In the genomic region with DNA sequence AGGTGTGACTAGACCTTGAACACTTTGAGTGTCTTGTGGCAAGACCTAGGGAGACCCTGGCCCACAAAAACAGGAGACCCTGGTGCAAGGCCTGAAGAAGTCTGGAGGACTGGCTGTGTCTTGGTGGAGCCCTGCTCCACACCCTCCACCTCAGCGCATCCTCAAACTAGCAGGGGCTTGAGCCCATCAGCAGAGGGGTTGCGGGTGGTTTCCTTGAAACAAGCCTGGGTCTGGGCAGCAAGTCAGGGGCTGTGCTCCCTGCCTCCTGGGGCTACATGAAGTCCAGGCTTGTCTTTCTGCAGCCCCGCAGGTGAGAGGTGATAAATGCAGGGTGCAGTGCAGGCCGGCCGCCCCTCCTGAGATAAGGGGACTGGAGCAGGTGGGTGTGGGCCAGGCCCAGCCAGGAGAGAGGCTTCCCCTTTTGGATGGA, we compare ENCODE assay signal across 14 cellular contexts. TPM values are rescaled to one million over a fixed set of nuclear protein-coding genes. Genes with fewer than 3 reads are reported as not detected.
DNase-seq lines count a peak whose midpoint lies in the region; ATAC-seq, FAIRE-seq and TF ChIP-seq lines count a peak whose summit lies in the region.
"Had no signal": no experiment of that assay in that cellular context is flagged by ENCODE, and none has a peak within 500 bp of the region (broad histone marks: within the 10 kb centered on the region; RNA-seq: fewer than 3 reads in every experiment).

No MANE protein-coding gene starts in this region.

- no peak overlapping the region for H2AFZ ChIP-seq in smooth muscle cell (ENCODE audit: low read depth)

- H3K4me3 Mint-ChIP-seq in activated naive CD8-positive, alpha-beta T cell treated with anti-CD3 and anti-CD28 coated beads for 36 hours: peak overlapping the region; percentile 15

- peaks cover 15% of the 10 kb centered on the region for H3F3A ChIP-seq in smooth muscle cell (ENCODE audit: low read depth)

- peak overlapping the region; percentile 97 for H3K4me2 ChIP-seq in smooth muscle cell
- H3K4me2 ChIP-seq: SK-N-SH had no signal

- peaks cover 0 to 6% of the 10 kb centered on the region in 2 donors for H3K4me1 ChIP-seq in lung (ENCODE audit: control insufficient read depth in 2 of 2, insufficient read depth in 2 of 2, low read length in 2 of 2)
- peaks cover 20% of the 10 kb centered on the region for H3K4me1 ChIP-seq in smooth muscle cell (ENCODE audit: low read depth)

- no peaks in the 10 kb centered on the region for H3K36me3 ChIP-seq in lung (ENCODE audit: control insufficient read depth in 2 of 2, insufficient read depth in 2 of 2, low read length in 2 of 2)
- H3K36me3 ChIP-seq in smooth muscle cell (ENCODE audit: low read depth): no peaks in the 10 kb centered on the region
- H3K36me3 ChIP-seq: neutrophil, transverse colon had no signal

- no peak for ATAC-seq in lung (ENCODE audit: insufficient read depth, low FRiP score)

- no peaks in the 10 kb centered on the region for H3K36me3 Mint-ChIP-seq in activated naive CD8-positive, alpha-beta T cell treated with anti-CD3 and anti-CD28 coated beads for 36 hours

- TF ChIP-seq CTCF in lung (IDR thresholded peaks at IDR 0.05; ENCODE audit: control extremely low read depth, extremely low read depth) (no peak), smooth muscle cell (IDR thresholded peaks at IDR 0.05; ENCODE audit: borderline replicate concordance, insufficient read depth, poor library complexity, severe bottlenecking) (no peak), foreskin fibroblast (IDR thresholded peaks at IDR 0.05; ENCODE audit: low read depth, low read length) (no peak)

- peaks cover 35% of the 10 kb centered on the region for H4K20me1 ChIP-seq in smooth muscle cell (ENCODE audit: low read depth)

- peak; percentile 31 for DNase-seq in ELF-1 (ENCODE audit: low read depth, low spot score)
- DNase-seq in activated naive CD8-positive, alpha-beta T cell treated with anti-CD3 and anti-CD28 coated beads for 36 hours: no peak
- DNase-seq in lung (ENCODE audit: low spot score): no peak
- no peak for DNase-seq in smooth muscle cell (lab: John Stamatoyannopoulos, UW; ENCODE audit: unreplicated experiment)
- DNase-seq in SIG-M5 treated with dmso at 0.1 percent for 504 hours (lab: John Stamatoyannopoulos, UW; ENCODE audit: unreplicated experiment): no peak
- no peak for DNase-seq in H54 (ENCODE audit: insufficient read length, low spot score)
- DNase-seq in foreskin fibroblast: no peak
- no peak for DNase-seq in NK-92 (lab: John Stamatoyannopoulos, UW; ENCODE audit: unreplicated experiment)
- DNase-seq: activated CD4-positive, alpha-beta T cell treated with anti-CD3 and anti-CD28 coated beads, Interleukin-2, amount 50 U/mL, for 1 hour; MV-4-11; NCI-H510A treated with DMSO at 0.1 percent for 48 hours; SK-N-SH; transverse colon had no signal

- 88 to 91% methylated on average over 5 of the region's 5 CpGs for WGBS in lung, 2 donors
- WGBS in smooth muscle cell (ENCODE audit: low lambda C conversion rate): 84% methylated on average over 5 of the region's 5 CpGs

- H3K4me3 ChIP-seq in lung (peak overlapping the region; percentile 8), smooth muscle cell (peak overlapping the region; percentile 95), foreskin fibroblast (ENCODE audit: low read depth in 1 of 2, low read length in 2 of 2) (peak overlapping the region in 1 of 2 donors; percentile 64)

- H3K9me3 ChIP-seq in lung (ENCODE audit: control insufficient read depth in 2 of 2, insufficient read depth in 1 of 2, low read length in 1 of 2) (peaks cover 0 to 3% of the 10 kb centered on the region in 2 donors), smooth muscle cell (replicated peaks; ENCODE audit: low read depth) (no peaks in the 10 kb centered on the region)
- H3K9me3 ChIP-seq: neutrophil, SK-N-SH, transverse colon had no signal

- TF ChIP-seq POLR2A in H54 (IDR thresholded peaks at IDR 0.05; ENCODE audit: low read depth, low read length): no peak

- peak overlapping the region in 1 of 2 donors; percentile 15 for H3K27ac ChIP-seq in lung (ENCODE audit: low read depth in 1 of 2, low read length in 1 of 2)
- H3K27ac ChIP-seq in smooth muscle cell (ENCODE audit: low read depth): no peak overlapping the region
- H3K27ac ChIP-seq: neutrophil had no signal

- no peak for FAIRE-seq in H54 (lab: Jason Lieb, UNC)

- peaks cover 9% of the 10 kb centered on the region for H3K4me1 Mint-ChIP-seq in activated naive CD8-positive, alpha-beta T cell treated with anti-CD3 and anti-CD28 coated beads for 36 hours

- H3K9me3 Mint-ChIP-seq in activated naive CD8-positive, alpha-beta T cell treated with anti-CD3 and anti-CD28 coated beads for 36 hours: no peaks in the 10 kb centered on the region

- no peak overlapping the region for H3K27ac Mint-ChIP-seq in activated naive CD8-positive, alpha-beta T cell treated with anti-CD3 and anti-CD28 coated beads for 36 hours

- no peak overlapping the region for H3K9ac ChIP-seq in smooth muscle cell (ENCODE audit: low read depth)
- H3K9ac ChIP-seq: SK-N-SH had no signal

- H3K79me2 ChIP-seq in smooth muscle cell (ENCODE audit: low read depth): peaks cover 25% of the 10 kb centered on the region

- H3K27me3 Mint-ChIP-seq in activated naive CD8-positive, alpha-beta T cell treated with anti-CD3 and anti-CD28 coated beads for 36 hours: peaks cover 14% of the 10 kb centered on the region

- H3K27me3 ChIP-seq in lung (ENCODE audit: control insufficient read depth, insufficient read depth) (no peaks in the 10 kb centered on the region), smooth muscle cell (ENCODE audit: low read depth) (no peaks in the 10 kb centered on the region)

RNA-seq across cellular contexts. Expression of a gene that starts 2.9 kb away (rescaled TPM):
- total RNA-seq in activated naive CD8-positive, alpha-beta T cell treated with anti-CD3 and anti-CD28 coated beads for 36 hours: 1 to 10 TPM in 1 of 2 experiments, under 1 TPM in 1; 0.85 to 1.0 TPM
- total RNA-seq in lung (100 to 1,000 TPM in 1 of 2 donors, 10 to 100 TPM in 1; 29.7 to 123 TPM), smooth muscle cell (171 and 194 TPM in 2 replicates)
- polyA plus RNA-seq in lung (10 to 100 TPM in 1 of 2 donors, 1 to 10 TPM in 1; 9.9 to 24.0 TPM), smooth muscle cell (303 and 392 TPM in 2 replicates)

RNA-seq across cellular contexts. Expression of a gene that starts 46.5 kb away (rescaled TPM):
- total RNA-seq in activated naive CD8-positive, alpha-beta T cell treated with anti-CD3 and anti-CD28 coated beads for 36 hours: 1 to 10 TPM; 1.3 to 2.5 TPM
- total RNA-seq in lung (10 to 100 TPM in 1 of 2 donors, under 1 TPM in 1; 0.60 to 22.0 TPM), smooth muscle cell (11.0 and 21.8 TPM in 2 replicates)
- polyA plus RNA-seq in lung (10 to 100 TPM; 24.1 to 49.2 TPM), smooth muscle cell (89.3 and 90.7 TPM in 2 replicates)

Comparison
In these comparisons a context has a peak if more than half of its experiments do, and no peak if none do; other contexts are left out.
1. RNA of a gene that starts 2.9 kb away (total RNA-seq): 171 to 194 TPM in smooth muscle cell and 29.7 to 123 TPM in lung; 0.85 to 1.0 TPM in activated naive CD8-positive, alpha-beta T cell treated with anti-CD3 and anti-CD28 coated beads for 36 hours; every median in the first group is over 10 times any median in the second.